Comparison of ENCODE assay signal across 8 cellular contexts in the genomic region with DNA sequence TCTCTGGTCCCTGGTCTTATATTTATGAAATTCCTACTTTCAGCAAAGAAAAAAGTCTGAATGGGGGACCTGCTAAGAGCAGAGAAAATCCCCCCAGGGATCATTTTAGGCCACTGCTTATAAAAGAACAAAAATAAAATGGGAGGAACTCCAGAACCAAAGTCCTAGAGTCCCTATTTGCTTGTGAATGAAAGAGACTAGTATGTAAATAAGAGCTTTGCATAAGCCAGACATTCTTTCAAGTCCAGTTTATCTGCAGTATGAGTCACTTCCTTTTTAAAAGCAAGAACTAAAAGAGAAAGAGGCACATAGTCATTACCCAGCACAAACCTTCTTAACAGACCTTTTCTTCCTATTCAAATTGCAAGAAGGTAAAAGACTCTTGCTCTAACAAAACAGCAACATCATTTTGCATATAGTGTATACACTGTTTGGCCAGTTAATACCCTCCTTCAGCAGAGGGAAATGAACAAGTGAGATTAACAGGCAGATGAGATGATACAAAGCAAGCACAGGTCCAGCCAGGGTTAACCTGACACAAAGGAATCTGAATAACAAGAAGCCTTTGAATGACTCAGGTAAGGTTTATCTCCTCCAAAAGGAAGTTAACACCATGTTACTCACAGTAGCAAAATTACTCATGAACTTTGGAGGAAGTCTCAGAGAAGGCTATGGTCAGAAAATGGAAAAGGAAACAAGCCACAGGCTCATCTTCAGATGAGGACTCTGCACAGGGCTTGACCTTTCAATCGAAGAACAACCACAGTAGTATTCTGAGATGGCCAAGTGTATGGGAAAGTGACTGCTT.
A peak's percentile ranks its signal among the peaks of the same experiment; 100 is the strongest.
DNase-seq lines count a peak whose midpoint lies in the region; ATAC-seq and TF ChIP-seq lines count a peak whose summit lies in the region.

No MANE protein-coding gene starts in this region.

- H3K36me3 ChIP-seq in left lung, result no peaks in the 10 kb centered on the region

- H3K27me3 ChIP-seq in left lung (no peaks in the 10 kb centered on the region), dorsolateral prefrontal cortex (no peaks in the 10 kb centered on the region)

- H3K27ac ChIP-seq in left lung, result peak overlapping the region; percentile 78 to 83
- H3K27ac ChIP-seq in dorsolateral prefrontal cortex, result peak overlapping the region in 4 of 59 donors; percentile 2 to 43 (median 21)

- H3K4me1 ChIP-seq in left lung, result peaks cover 0 to 26% of the 10 kb centered on the region in 2 donors

- peak; percentile 62 for DNase-seq in AG08395 (ENCODE audit: low spot score)
- DNase-seq in NCI-H774 (lab: John Stamatoyannopoulos, UW), result peak; percentile 38
- peak; percentile 82 for DNase-seq in astrocyte of the hippocampus (ENCODE audit: low read depth, low spot score)
- no peak for DNase-seq in left lung
- DNase-seq in DMS 273 treated with DMSO at 0.1 percent for 48 hours (lab: John Stamatoyannopoulos, UW), result no peak
- DNase-seq in dorsolateral prefrontal cortex, result no peak

- H3K4me3 ChIP-seq in left lung (no peak overlapping the region), dorsolateral prefrontal cortex (no peak overlapping the region)

- intact Hi-C loops in left lung (cut with DNase I), result no loop called here
- intact Hi-C loops in dorsolateral prefrontal cortex (cut with DNase I), result no loop called here

- ATAC-seq in GM18517 (IDR thresholded peaks at IDR 0.05; ENCODE audit: unreplicated experiment) (peak; percentile 99), HG02943 (IDR thresholded peaks at IDR 0.05; ENCODE audit: low read depth, unreplicated experiment) (peak; percentile 97), left lung (peak; percentile 95)

- TF ChIP-seq CTCF in left lung (IDR thresholded peaks at IDR 0.05), result no peak
- TF ChIP-seq CTCF in dorsolateral prefrontal cortex (IDR thresholded peaks at IDR 0.05 in 54 of 56, conservative IDR thresholded peaks at IDR 0.05 in 2 of 56; ENCODE audit: low read depth in 1 of 56, partially characterized antibody in 56 of 56), result no peak

- H3K9me3 ChIP-seq in left lung, result no peaks in the 10 kb centered on the region

Comparison
In these comparisons a context has a peak if more than half of its experiments do, and no peak if none do; other contexts are left out.
1. DNase-seq: peak in AG08395 (single experiment), NCI-H774 (single experiment) and astrocyte of the hippocampus (single experiment); none in left lung (0 of 2), DMS 273 treated with DMSO at 0.1 percent for 48 hours (single experiment) and dorsolateral prefrontal cortex (0 of 10).
2. Peak in every context shown above with its lines, with median percentiles within 50 percentile points of each other: ATAC-seq.